8 cellular contexts compared by ENCODE assay signal in the genomic region with DNA sequence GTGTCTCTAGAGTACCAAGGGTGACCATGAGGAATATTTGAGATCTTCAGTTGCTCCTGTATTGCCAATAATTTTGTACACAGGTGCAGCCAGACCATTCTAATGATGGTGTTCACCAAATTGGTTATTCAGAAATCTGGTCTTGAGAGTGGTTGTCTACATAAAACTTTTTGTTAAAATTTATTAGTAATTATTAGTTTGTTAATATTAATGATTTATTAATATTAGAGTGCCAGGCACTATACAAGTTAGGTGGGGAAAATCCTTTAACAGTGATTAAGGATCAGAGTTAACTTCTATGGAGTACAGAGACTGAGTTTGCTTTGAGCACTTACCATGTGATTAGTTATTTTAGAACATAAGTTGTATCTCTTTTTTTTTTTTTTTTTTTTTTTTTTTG. TPM values are rescaled to one million over a fixed set of nuclear protein-coding genes. Genes with fewer than 3 reads are reported as not detected.
"Had no signal": no experiment of that assay in that cellular context is flagged by ENCODE, and none has a peak within 500 bp of the region (broad histone marks: within the 10 kb centered on the region; RNA-seq: fewer than 3 reads in every experiment).

No MANE protein-coding gene starts in this region.

- H3K9ac ChIP-seq: KMS-11 had no signal

- DNase-seq: IMR-90, KBM-7, KG1 had no signal

- H3K4me2 ChIP-seq: KMS-11 had no signal

- FAIRE-seq: HepG2, HTR-8/SVneo had no signal

- H3K27ac ChIP-seq: HL-60, KMS-11 had no signal

- ATAC-seq: HepG2 had no signal

RNA-seq across cellular contexts. Expression of gene LYG1, which starts 45.2 kb away (rescaled TPM):
- total RNA-seq: HT1080, IMR-90 had no signal
